Comparison of ENCODE assay signal across 11 cellular contexts in the genomic region with DNA sequence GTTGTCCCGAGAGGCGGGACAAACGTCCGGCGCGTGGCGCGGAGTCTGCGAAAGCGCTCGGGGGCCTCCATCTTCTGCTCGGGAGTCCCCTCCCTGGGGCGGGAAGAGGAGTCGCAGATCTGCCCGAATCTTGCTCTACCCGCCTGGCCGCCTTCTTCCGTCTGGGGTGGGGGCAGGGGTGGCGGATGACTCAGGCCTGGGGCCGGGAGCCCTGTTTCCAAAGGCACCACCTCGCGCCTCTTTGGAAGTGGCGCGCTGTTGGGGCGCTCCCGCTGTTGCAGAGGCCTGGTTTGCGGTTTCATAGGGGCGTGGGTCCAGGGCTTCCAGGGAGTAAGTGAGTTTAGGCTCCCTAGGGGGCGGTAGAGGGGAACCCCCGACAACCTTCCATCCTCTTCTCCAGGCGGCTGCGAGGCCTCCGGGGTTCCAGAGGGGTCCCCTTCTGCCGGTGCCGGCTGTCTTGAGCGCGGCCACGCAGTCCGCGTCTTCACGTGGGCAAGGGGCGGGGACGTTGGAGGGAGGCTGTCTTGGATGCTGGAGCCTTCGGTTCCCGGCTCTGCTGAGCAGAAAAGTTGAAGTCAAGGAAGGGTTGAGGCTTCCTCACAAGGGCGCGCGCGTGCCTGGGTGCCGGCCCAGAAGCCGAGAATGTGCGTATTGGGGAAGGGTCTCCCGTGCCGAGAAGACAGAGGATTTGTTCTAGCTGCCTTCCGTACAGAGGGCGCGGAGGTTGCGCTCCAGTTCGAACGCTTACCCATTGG. TPM values are rescaled to one million over a fixed set of nuclear protein-coding genes. Genes with fewer than 3 reads are reported as not detected.
DNase-seq lines count a peak whose midpoint lies in the region; ATAC-seq and TF ChIP-seq lines count a peak whose summit lies in the region.
"Had no signal": no experiment of that assay in that cellular context is flagged by ENCODE, and none has a peak within 500 bp of the region (broad histone marks: within the 10 kb centered on the region; RNA-seq: fewer than 3 reads in every experiment).

No MANE protein-coding gene starts in this region.

- no peak overlapping the region for H3K4me3 Mint-ChIP-seq in activated T-helper 1 cell treated with anti-CD3 and anti-CD28 coated beads, Interleukin-12 subunit alpha, Interleukin-12 subunit beta, Interleukin-2, Interleukin-4 antibody, amounts not matched to agents 30 ng/mL and 10 ng/mL and 1 ng/mL, durations not matched to agents 14 hours and 24 hours and 36 hours

- peak overlapping the region; percentile 29 for H3K27ac Mint-ChIP-seq in activated T-helper 1 cell treated with anti-CD3 and anti-CD28 coated beads, Interleukin-12 subunit alpha, Interleukin-12 subunit beta, Interleukin-2, Interleukin-4 antibody, amounts not matched to agents 30 ng/mL and 10 ng/mL and 1 ng/mL, durations not matched to agents 14 hours and 24 hours and 36 hours

- no peaks in the 10 kb centered on the region for H3K4me1 Mint-ChIP-seq in activated T-helper 1 cell treated with anti-CD3 and anti-CD28 coated beads, Interleukin-12 subunit alpha, Interleukin-12 subunit beta, Interleukin-2, Interleukin-4 antibody, amounts not matched to agents 30 ng/mL and 10 ng/mL and 1 ng/mL, durations not matched to agents 14 hours and 24 hours and 36 hours (ENCODE audit: low read depth)

- TF ChIP-seq CTCF in AG04449 (IDR thresholded peaks at IDR 0.05; ENCODE audit: insufficient read depth, low read length, missing control alignments) (peak; percentile 52), GM12874 (IDR thresholded peaks at IDR 0.05; ENCODE audit: insufficient read depth, low read depth, low read length) (peak; percentile 38)

- POLR2A ChIA-PET in AG04449 (lab: Yijun Ruan, JAX): no interaction called here

- CTCF ChIA-PET in AG04449 (lab: Yijun Ruan, JAX): no interaction called here

- no peaks in the 10 kb centered on the region for H3K9me3 Mint-ChIP-seq in activated T-helper 1 cell treated with anti-CD3 and anti-CD28 coated beads, Interleukin-12 subunit alpha, Interleukin-12 subunit beta, Interleukin-2, Interleukin-4 antibody, amounts not matched to agents 30 ng/mL and 10 ng/mL and 1 ng/mL, durations not matched to agents 14 hours and 24 hours and 36 hours

- no peak for DNase-seq in AG04449 (ENCODE audit: low read depth, low spot score)
- DNase-seq in activated T-helper 1 cell treated with anti-CD3 and anti-CD28 coated beads, Interleukin-12 subunit alpha, Interleukin-12 subunit beta, Interleukin-2, Interleukin-4 antibody, amounts not matched to agents 30 ng/mL and 10 ng/mL and 1 ng/mL, durations not matched to agents 14 hours and 24 hours and 36 hours (ENCODE audit: low spot score): no peak
- peak; percentile 89 for DNase-seq in islet precursor cell
- no peak for DNase-seq in stimulated activated naive CD4-positive, alpha-beta T cell (lab: John Stamatoyannopoulos, UW)
- no peak for DNase-seq in NK-92 treated with Interleukin-12 subunit alpha and Interleukin-12 subunit beta, amount 100 ng/mL, for 24 hours (lab: John Stamatoyannopoulos, UW)
- DNase-seq: activated CD4-positive, alpha-beta T cell treated with anti-CD3 and anti-CD28 coated beads for 1 hour; NCI-H2029; occipital lobe had no signal

- no peaks in the 10 kb centered on the region for H3K36me3 Mint-ChIP-seq in activated T-helper 1 cell treated with anti-CD3 and anti-CD28 coated beads, Interleukin-12 subunit alpha, Interleukin-12 subunit beta, Interleukin-2, Interleukin-4 antibody, amounts not matched to agents 30 ng/mL and 10 ng/mL and 1 ng/mL, durations not matched to agents 14 hours and 24 hours and 36 hours (ENCODE audit: low read depth)

- peaks cover 59% of the 10 kb centered on the region for H3K27me3 Mint-ChIP-seq in activated T-helper 1 cell treated with anti-CD3 and anti-CD28 coated beads, Interleukin-12 subunit alpha, Interleukin-12 subunit beta, Interleukin-2, Interleukin-4 antibody, amounts not matched to agents 30 ng/mL and 10 ng/mL and 1 ng/mL, durations not matched to agents 14 hours and 24 hours and 36 hours (ENCODE audit: insufficient read depth)

- ATAC-seq in HG02759 (IDR thresholded peaks at IDR 0.05; ENCODE audit: unreplicated experiment): no peak
- ATAC-seq in GM18909 (IDR thresholded peaks at IDR 0.05; ENCODE audit: poor library complexity, unreplicated experiment): no peak

- intact Hi-C loops in activated T-helper 1 cell treated with anti-CD3 and anti-CD28 coated beads, Interleukin-12 subunit alpha, Interleukin-12 subunit beta, Interleukin-2, Interleukin-4 antibody, amounts not matched to agents 30 ng/mL and 10 ng/mL and 1 ng/mL, durations not matched to agents 14 hours and 24 hours and 36 hours (cut with micrococcal nuclease): loop anchor here (5.0 kb wide), 1 partner anchor 641 kb away; the partner anchor contains the start of gene BMP7

- no peak overlapping the region; the same call in 1 of the 2 replicates for H3K4me3 ChIP-seq in AG04449 (ENCODE audit: low read depth, low read length)

RNA-seq across cellular contexts. Expression of gene TFAP2C, which starts 2.6 kb away (rescaled TPM):
- not detected in 2 replicates for total RNA-seq in activated T-helper 1 cell treated with anti-CD3 and anti-CD28 coated beads, Interleukin-12 subunit alpha, Interleukin-12 subunit beta, Interleukin-2, Interleukin-4 antibody, amounts not matched to agents 30 ng/mL and 10 ng/mL and 1 ng/mL, durations not matched to agents 14 hours and 24 hours and 36 hours
